ENCODE assay signal across 1 cellular context in the genomic region with DNA sequence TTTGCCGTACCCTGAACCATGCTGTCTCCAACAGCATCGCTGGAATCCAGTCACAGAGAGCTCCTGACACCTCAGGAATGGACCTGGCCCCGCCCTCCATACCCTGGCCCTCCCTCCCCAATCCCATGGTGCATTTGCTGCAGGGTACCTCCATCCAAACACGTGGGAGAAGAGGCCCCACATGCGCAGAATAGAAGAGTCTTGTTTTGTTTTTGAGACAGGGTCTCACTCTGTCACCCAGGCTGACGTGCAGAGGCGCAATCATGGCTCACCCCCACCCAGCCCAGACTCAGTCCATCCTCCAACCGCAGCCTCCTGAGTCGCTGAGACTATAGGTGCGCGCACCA.
TF ChIP-seq lines count a peak whose summit lies in the region.

No MANE protein-coding gene starts in this region.

TF ChIP-seq in WTC11, 78 proteins besides CTCF, POLR2A, EP300 and RAD21 (continued from another document):
- no peak for TF ChIP-seq JUN (CRISPR knock-in tag; IDR thresholded peaks at IDR 0.05)
